19 cellular contexts compared by ENCODE assay signal in the genomic region with DNA sequence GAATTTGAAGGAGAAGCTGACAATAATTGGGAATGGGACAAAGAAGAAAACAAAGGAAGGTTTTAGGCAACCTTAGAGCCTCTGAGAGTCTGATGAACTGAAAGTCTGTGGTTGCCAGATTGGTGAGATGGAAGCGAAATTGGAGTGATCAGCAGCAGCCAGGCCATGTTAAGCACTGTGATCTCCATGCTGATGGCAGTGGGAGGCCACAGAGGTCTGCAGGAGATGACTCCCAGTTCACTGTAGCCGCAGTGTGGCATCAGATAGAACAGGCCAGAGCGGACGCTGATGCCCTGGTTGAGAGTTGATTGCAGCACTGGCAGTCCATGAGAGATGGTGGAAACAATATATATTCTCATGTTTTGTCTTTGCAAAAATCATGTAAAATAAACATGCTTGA.
"Had no signal": no experiment of that assay in that cellular context is flagged by ENCODE, and none has a peak within 500 bp of the region (broad histone marks: within the 10 kb centered on the region; RNA-seq: fewer than 3 reads in every experiment).

No MANE protein-coding gene starts in this region.

- H3K27me3 ChIP-seq: heart left ventricle, right lobe of liver, tibial nerve, upper lobe of right lung, vagina had no signal

- H3K4me1 ChIP-seq: right lobe of liver, tibial nerve, upper lobe of right lung, vagina had no signal

- H3K36me3 Mint-ChIP-seq: natural killer cell had no signal

- H3K27ac Mint-ChIP-seq: natural killer cell; stimulated activated memory B cell treated with anti-CD40 and anti-IgM and Interleukin-4, amounts not matched to agents 10 μg/mL and 1 μg/mL and 100 μg/mL, for 72 hours; stimulated activated naive CD8-positive, alpha-beta T cell treated with anti-CD3 and anti-CD28 coated beads, Interleukin-15, Interleukin-2, amounts not matched to agents 100 ng/mL and 50 ng/mL, for 24 hours had no signal

- H3K9me3 ChIP-seq: heart left ventricle, psoas muscle, right lobe of liver, tibial nerve, upper lobe of right lung, vagina had no signal

- H3K27me3 Mint-ChIP-seq: stimulated activated memory B cell treated with anti-CD40 and anti-IgM and Interleukin-4, amounts not matched to agents 10 μg/mL and 1 μg/mL and 100 μg/mL, for 72 hours; stimulated activated naive CD8-positive, alpha-beta T cell treated with anti-CD3 and anti-CD28 coated beads, Interleukin-15, Interleukin-2, amounts not matched to agents 100 ng/mL and 50 ng/mL, for 24 hours had no signal

- FAIRE-seq: endometrium, frontal cortex had no signal

- DNase-seq: effector CD4-positive, alpha-beta T cell; heart left ventricle; hippocampal formation; left colon; mammary epithelial cell; natural killer cell; psoas muscle; retina; right lobe of liver; stimulated activated CD4-positive, alpha-beta T cell treated with anti-CD3 and anti-CD28 coated beads, Interleukin-4, amount 100 ng/mL, for 24 hours; upper lobe of right lung had no signal

- H3K27ac ChIP-seq: coronary artery, psoas muscle, right lobe of liver, tibial nerve, upper lobe of right lung, vagina had no signal

- H3K4me3 Mint-ChIP-seq: natural killer cell; stimulated activated memory B cell treated with anti-CD40 and anti-IgM and Interleukin-4, amounts not matched to agents 10 μg/mL and 1 μg/mL and 100 μg/mL, for 72 hours; stimulated activated naive CD8-positive, alpha-beta T cell treated with anti-CD3 and anti-CD28 coated beads, Interleukin-15, Interleukin-2, amounts not matched to agents 100 ng/mL and 50 ng/mL, for 24 hours had no signal

- ATAC-seq: esophagus mucosa; left colon; natural killer cell; psoas muscle; right lobe of liver; stimulated activated memory B cell treated with anti-CD40 and anti-IgM and Interleukin-4, amounts not matched to agents 10 μg/mL and 1 μg/mL and 100 μg/mL, for 72 hours; upper lobe of right lung had no signal

- H3K9me3 Mint-ChIP-seq: natural killer cell; stimulated activated memory B cell treated with anti-CD40 and anti-IgM and Interleukin-4, amounts not matched to agents 10 μg/mL and 1 μg/mL and 100 μg/mL, for 72 hours; stimulated activated naive CD8-positive, alpha-beta T cell treated with anti-CD3 and anti-CD28 coated beads, Interleukin-15, Interleukin-2, amounts not matched to agents 100 ng/mL and 50 ng/mL, for 24 hours had no signal

- H3K36me3 ChIP-seq: right lobe of liver, upper lobe of right lung, vagina had no signal

- H3K4me3 ChIP-seq: coronary artery, heart left ventricle, psoas muscle, right lobe of liver, tibial nerve, upper lobe of right lung, vagina had no signal

- H3K4me1 Mint-ChIP-seq: natural killer cell; stimulated activated memory B cell treated with anti-CD40 and anti-IgM and Interleukin-4, amounts not matched to agents 10 μg/mL and 1 μg/mL and 100 μg/mL, for 72 hours had no signal
